In genomic region chr2:151638188-151638933, GRCh38 we compare ENCODE assay signal across 9 cellular contexts.
DNase-seq lines count a peak whose midpoint lies in the region; ATAC-seq and TF ChIP-seq lines count a peak whose summit lies in the region.
"Had no signal": no experiment of that assay in that cellular context is flagged by ENCODE, and none has a peak within 500 bp of the region (broad histone marks: within the 10 kb centered on the region; RNA-seq: fewer than 3 reads in every experiment).

No MANE protein-coding gene starts in this region.

- no peaks in the 10 kb centered on the region for H3K4me1 ChIP-seq in PC-9 (replicated peaks; ENCODE audit: insufficient read depth)

- POLR2A ChIA-PET in naive thymus-derived CD8-positive, alpha-beta T cell (lab: Charles Lee) = interaction anchor here (1.1 to 2.4 kb wide), 3 partner anchors 16 to 1079 kb away, joined by 3 to 10 read pairs (median 5); partner anchors contain the start of genes ARL5A and PRPF40A
- POLR2A ChIA-PET in PC-9 (lab: Charles Lee; ENCODE audit: unreplicated experiment) = interaction anchor here (0.7 kb wide), 1 partner anchor 52 kb away, joined by 11 read pairs; no protein-coding TSS in a partner anchor

- ATAC-seq in GM21447 (IDR thresholded peaks at IDR 0.05; ENCODE audit: unreplicated experiment) (peak; percentile 68), GM21576 (IDR thresholded peaks at IDR 0.05; ENCODE audit: unreplicated experiment) (no peak)
- peak; percentile 40 to 44 for ATAC-seq in naive thymus-derived CD8-positive, alpha-beta T cell

- no peaks in the 10 kb centered on the region for H3K79me2 ChIP-seq in PC-9 (ENCODE audit: low read depth)

- CTCF ChIA-PET in PC-9 (lab: Charles Lee) = no interaction called here

- intact Hi-C loops in PC-9 (cut with micrococcal nuclease; ENCODE audit: unreplicated experiment) = no loop called here

- peaks cover 22 to 57% (median 45%) of the 10 kb centered on the region in 4 donors for H3K4me1 Mint-ChIP-seq in naive thymus-derived CD8-positive, alpha-beta T cell

- H3K4me3 ChIP-seq in PC-9 = no peak overlapping the region
- H3K4me3 ChIP-seq: cardiac muscle cell had no signal

- TF ChIP-seq CTCF in PC-9 (conservative IDR thresholded peaks at IDR 0.05) = no peak

- no peaks in the 10 kb centered on the region for H3K27me3 ChIP-seq in PC-9 (ENCODE audit: insufficient read depth, low read depth)
- H3K27me3 ChIP-seq: cardiac muscle cell had no signal

- H3F3A ChIP-seq in PC-9 (ENCODE audit: insufficient read depth, low read depth) = no peaks in the 10 kb centered on the region

- H3K27ac ChIP-seq in PC-9 = no peak overlapping the region
- H3K27ac ChIP-seq: cardiac muscle cell had no signal

- no peaks in the 10 kb centered on the region for H3K27me3 Mint-ChIP-seq in naive thymus-derived CD8-positive, alpha-beta T cell

- peak overlapping the region; percentile 69 to 88 (median 76) for H3K4me3 Mint-ChIP-seq in naive thymus-derived CD8-positive, alpha-beta T cell

- H3K4me2 ChIP-seq in PC-9 = no peak overlapping the region

- H3K36me3 ChIP-seq in PC-9 (ENCODE audit: low read depth) = no peaks in the 10 kb centered on the region
- H3K36me3 ChIP-seq: cardiac muscle cell had no signal

- H3K36me3 Mint-ChIP-seq in naive thymus-derived CD8-positive, alpha-beta T cell = peaks cover 0 to 12% (median 3%) of the 10 kb centered on the region in 3 donors

- H3K9me2 ChIP-seq in PC-9 (ENCODE audit: insufficient read depth) = no peaks in the 10 kb centered on the region

- DNase-seq in DMS153 treated with DMSO at 0.1 percent for 48 hours (lab: John Stamatoyannopoulos, UW; ENCODE audit: unreplicated experiment) (peak; percentile 8), Kasumi-1 (lab: John Stamatoyannopoulos, UW) (peak; percentile 19 to 44), PC-9 (no peak)
- peak; percentile 69 for DNase-seq in activated effector memory CD4-positive, alpha-beta T cell treated with anti-CD3 and anti-CD28 coated beads, Interleukin-2, amount 50 U/mL, for 16 hours
- peak in 7 of 10 donors; percentile 10 to 65 (median 36) for DNase-seq in naive thymus-derived CD8-positive, alpha-beta T cell
- no peak for DNase-seq in NK-92 treated with Interleukin-12 subunit alpha and Interleukin-12 subunit beta, amount 100 ng/mL, for 24 hours (lab: John Stamatoyannopoulos, UW)

- BruUV-seq in PC-9 (replicated peaks; lab: Mats Ljungman, UMichigan) = no TSS peak

- peak overlapping the region; percentile 86 to 96 (median 94) for H3K27ac Mint-ChIP-seq in naive thymus-derived CD8-positive, alpha-beta T cell

- no peak overlapping the region for H2AFZ ChIP-seq in PC-9

- H3K9me3 ChIP-seq in PC-9 (ENCODE audit: insufficient read depth, low read depth) = no peaks in the 10 kb centered on the region

- H4K20me1 ChIP-seq in PC-9 (ENCODE audit: insufficient read depth) = no peaks in the 10 kb centered on the region

- H3K9me3 Mint-ChIP-seq in naive thymus-derived CD8-positive, alpha-beta T cell = peaks cover 0 to 9% (median 6%) of the 10 kb centered on the region in 9 donors

Comparison
In these comparisons a context has a peak if more than half of its experiments do, and no peak if none do; other contexts are left out.
1. DNase-seq: peak in DMS153 treated with DMSO at 0.1 percent for 48 hours (single experiment), Kasumi-1 (2 of 2), activated effector memory CD4-positive, alpha-beta T cell treated with anti-CD3 and anti-CD28 coated beads, Interleukin-2, amount 50 U/mL, for 16 hours (single experiment) and naive thymus-derived CD8-positive, alpha-beta T cell (7 of 10); none in PC-9 (0 of 2) and NK-92 treated with Interleukin-12 subunit alpha and Interleukin-12 subunit beta, amount 100 ng/mL, for 24 hours (single experiment).